In the genomic region with DNA sequence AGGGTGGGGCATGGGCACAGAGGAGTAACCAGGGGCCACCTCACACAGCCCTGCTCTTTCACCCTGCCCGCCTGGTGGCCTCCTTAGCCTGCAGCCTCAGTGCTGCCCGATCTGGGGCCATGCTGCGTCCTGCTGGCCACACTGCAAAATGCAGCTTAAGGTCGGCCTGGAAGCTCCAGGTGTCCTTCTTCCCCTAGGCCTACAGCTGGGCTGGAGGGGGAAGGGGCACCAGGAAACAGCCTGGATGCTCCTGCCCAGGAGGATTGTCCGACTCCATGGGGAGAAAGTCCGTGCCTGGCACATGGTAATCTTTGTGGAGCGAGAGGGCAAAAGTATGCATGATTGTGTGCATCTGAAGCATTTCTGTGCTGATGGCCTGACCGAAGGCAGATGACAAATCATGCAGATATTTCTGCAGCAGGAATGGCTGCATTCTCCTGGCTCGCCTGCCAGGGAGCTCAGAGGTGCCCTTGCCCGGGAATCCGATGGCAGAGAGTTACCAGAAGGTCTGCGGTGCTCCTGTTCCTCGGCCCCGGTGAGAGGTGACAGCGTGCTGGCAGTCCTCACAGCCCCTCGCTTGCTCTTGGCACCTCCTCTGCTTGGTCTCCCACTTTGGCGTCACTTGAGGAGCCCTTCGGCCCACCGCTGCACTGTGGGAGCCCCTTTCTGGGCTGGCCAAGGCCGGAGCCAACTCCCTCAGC, we compare ENCODE assay signal across 9 cellular contexts. TPM values are rescaled to one million over a fixed set of nuclear protein-coding genes. Genes with fewer than 3 reads are reported as not detected.
DNase-seq lines count a peak whose midpoint lies in the region; ATAC-seq lines count a peak whose summit lies in the region.
"Had no signal": no experiment of that assay in that cellular context is flagged by ENCODE, and none has a peak within 500 bp of the region (broad histone marks: within the 10 kb centered on the region; RNA-seq: fewer than 3 reads in every experiment).

No MANE protein-coding gene starts in this region.

- H3K4me3 Mint-ChIP-seq in activated CD4-positive, alpha-beta memory T cell treated with anti-CD3 and anti-CD28 coated beads for 36 hours = no peak overlapping the region
- H3K4me3 Mint-ChIP-seq: memory B cell had no signal

- peaks cover 11% of the 10 kb centered on the region for H3K4me1 Mint-ChIP-seq in activated CD4-positive, alpha-beta memory T cell treated with anti-CD3 and anti-CD28 coated beads for 36 hours (ENCODE audit: low read depth)

- ATAC-seq in GM21526 (IDR thresholded peaks at IDR 0.05; ENCODE audit: low FRiP score, unreplicated experiment) (no peak), HG03520 (IDR thresholded peaks at IDR 0.05; ENCODE audit: unreplicated experiment) (no peak)

- H3K36me3 Mint-ChIP-seq in activated CD4-positive, alpha-beta memory T cell treated with anti-CD3 and anti-CD28 coated beads for 36 hours = no peaks in the 10 kb centered on the region

- H3K9me3 Mint-ChIP-seq in activated CD4-positive, alpha-beta memory T cell treated with anti-CD3 and anti-CD28 coated beads for 36 hours = no peaks in the 10 kb centered on the region

- no peak overlapping the region for H3K27ac Mint-ChIP-seq in activated CD4-positive, alpha-beta memory T cell treated with anti-CD3 and anti-CD28 coated beads for 36 hours
- H3K27ac Mint-ChIP-seq: memory B cell had no signal

- peak; percentile 83 for DNase-seq in DMS53 (lab: John Stamatoyannopoulos, UW)
- DNase-seq in HS-27A (ENCODE audit: low read depth) = peak; percentile 46
- DNase-seq in activated CD4-positive, alpha-beta memory T cell treated with anti-CD3 and anti-CD28 coated beads for 36 hours = peak; percentile 31
- DNase-seq in islet precursor cell = peak; percentile 90
- DNase-seq in NCI-H1436 (lab: John Stamatoyannopoulos, UW) = no peak
- no peak for DNase-seq in hypothalamus (lab: John Stamatoyannopoulos, UW)

- intact Hi-C loops in activated CD4-positive, alpha-beta memory T cell treated with anti-CD3 and anti-CD28 coated beads for 36 hours (cut with micrococcal nuclease) = no loop called here

- H3K27me3 Mint-ChIP-seq in activated CD4-positive, alpha-beta memory T cell treated with anti-CD3 and anti-CD28 coated beads for 36 hours = no peaks in the 10 kb centered on the region
- H3K27me3 Mint-ChIP-seq: memory B cell had no signal

- POLR2A ChIA-PET in activated CD4-positive, alpha-beta memory T cell treated with anti-CD3 and anti-CD28 coated beads for 36 hours (lab: Charles Lee) = no interaction called here

- CTCF ChIA-PET in activated CD4-positive, alpha-beta memory T cell treated with anti-CD3 and anti-CD28 coated beads for 36 hours (lab: Charles Lee) = interaction anchor here (0.7 to 1.2 kb wide), 3 partner anchors 25 to 158 kb away, joined by 3 to 4 read pairs (median 3); no protein-coding TSS in a partner anchor

RNA-seq across cellular contexts. Expression of a gene that starts 12.8 kb away (rescaled TPM):
- not detected for total RNA-seq in activated CD4-positive, alpha-beta memory T cell treated with anti-CD3 and anti-CD28 coated beads for 36 hours

RNA-seq across cellular contexts. Expression of a gene that starts 40.9 kb away (rescaled TPM):
- not detected for total RNA-seq in activated CD4-positive, alpha-beta memory T cell treated with anti-CD3 and anti-CD28 coated beads for 36 hours

Comparison
In these comparisons a context has a peak if more than half of its experiments do, and no peak if none do; other contexts are left out.
1. DNase-seq: peak in DMS53 (single experiment), HS-27A (single experiment), activated CD4-positive, alpha-beta memory T cell treated with anti-CD3 and anti-CD28 coated beads for 36 hours (single experiment) and islet precursor cell (single experiment); none in NCI-H1436 (single experiment) and hypothalamus (0 of 51).